1 cellular context compared by ENCODE assay signal in the genomic region with DNA sequence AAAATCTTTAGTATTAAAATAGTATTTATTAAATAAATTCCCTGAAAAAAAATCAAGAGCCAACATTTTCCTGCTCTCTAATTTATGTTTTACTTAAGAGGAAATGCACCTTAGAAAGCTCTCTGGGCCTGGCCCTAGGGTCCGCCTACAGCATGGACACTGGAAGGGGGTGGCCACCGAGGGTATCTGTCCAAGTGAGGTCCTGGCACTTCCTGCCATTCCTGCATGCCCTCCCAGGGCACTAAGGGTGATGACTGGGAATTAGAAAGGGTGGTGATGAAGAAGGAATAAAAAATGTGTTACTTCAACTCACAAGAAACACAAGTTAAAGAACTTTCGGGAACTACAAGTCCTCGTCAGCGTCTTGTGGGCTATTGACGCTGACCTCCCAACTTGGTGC.
TF ChIP-seq lines count a peak whose summit lies in the region.

No MANE protein-coding gene starts in this region.

TF ChIP-seq in HepG2, 621 proteins besides CTCF, POLR2A, EP300 and RAD21 (continued from another document):
- no peak for TF ChIP-seq MED13 (CRISPR knock-in tag; IDR thresholded peaks at IDR 0.05)
- no peak for TF ChIP-seq ZNF460 (CRISPR knock-in tag; IDR thresholded peaks at IDR 0.05; ENCODE audit: borderline replicate concordance)
